Comparison of ENCODE assay signal across 1 cellular context in genomic region chr3:184552296-184552695, GRCh38.
TF ChIP-seq lines count a peak whose summit lies in the region.

No MANE protein-coding gene starts in this region.

TF ChIP-seq in IMR-90, 13 proteins besides CTCF, POLR2A, EP300 and RAD21 (continued from another document):
- no peak for TF ChIP-seq ELK1 (IDR thresholded peaks at IDR 0.05; ENCODE audit: borderline replicate concordance, low read depth, low read length)
- TF ChIP-seq MAFK (IDR thresholded peaks at IDR 0.05; ENCODE audit: low read depth, low read length) = no peak
- TF ChIP-seq MXI1 (IDR thresholded peaks at IDR 0.05; ENCODE audit: borderline replicate concordance, low read depth, low read length) = no peak
